3 cellular contexts compared by ENCODE assay signal in the genomic region with DNA sequence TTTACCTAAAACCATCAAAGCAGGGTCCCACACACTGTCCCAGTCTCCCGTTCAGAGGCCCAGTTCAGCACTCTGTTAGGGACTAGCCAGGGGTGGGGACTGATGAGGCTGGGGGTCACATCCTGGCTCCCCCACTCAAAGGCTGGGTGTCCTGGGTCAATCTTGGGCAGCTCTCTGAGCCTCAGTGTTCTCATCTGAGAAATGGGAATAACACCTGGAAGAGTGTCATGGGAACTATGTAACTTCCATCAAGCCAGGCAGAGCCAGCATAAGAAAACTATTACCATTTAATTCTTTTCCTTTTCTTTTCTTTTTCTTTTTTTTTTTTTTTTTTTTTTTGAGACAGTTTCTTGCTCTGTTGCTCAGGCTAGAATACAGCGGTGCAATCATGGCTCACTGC.
TF ChIP-seq lines count a peak whose summit lies in the region.

No MANE protein-coding gene starts in this region.

TF ChIP-seq in SK-N-SH, 30 proteins besides CTCF, POLR2A, EP300 and RAD21:
- TF ChIP-seq, protein P1, sequence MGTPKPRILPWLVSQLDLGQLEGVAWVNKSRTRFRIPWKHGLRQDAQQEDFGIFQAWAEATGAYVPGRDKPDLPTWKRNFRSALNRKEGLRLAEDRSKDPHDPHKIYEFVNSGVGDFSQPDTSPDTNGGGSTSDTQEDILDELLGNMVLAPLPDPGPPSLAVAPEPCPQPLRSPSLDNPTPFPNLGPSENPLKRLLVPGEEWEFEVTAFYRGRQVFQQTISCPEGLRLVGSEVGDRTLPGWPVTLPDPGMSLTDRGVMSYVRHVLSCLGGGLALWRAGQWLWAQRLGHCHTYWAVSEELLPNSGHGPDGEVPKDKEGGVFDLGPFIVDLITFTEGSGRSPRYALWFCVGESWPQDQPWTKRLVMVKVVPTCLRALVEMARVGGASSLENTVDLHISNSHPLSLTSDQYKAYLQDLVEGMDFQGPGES (IDR thresholded peaks at IDR 0.05; ENCODE audit: low read depth, low read length): no peak

TF ChIP-seq in SK-N-SH treated with all-trans-retinoic acid at 6 μM for 48 hours, 23 proteins besides CTCF, POLR2A, EP300 and RAD21:
- TF ChIP-seq, protein P2, sequence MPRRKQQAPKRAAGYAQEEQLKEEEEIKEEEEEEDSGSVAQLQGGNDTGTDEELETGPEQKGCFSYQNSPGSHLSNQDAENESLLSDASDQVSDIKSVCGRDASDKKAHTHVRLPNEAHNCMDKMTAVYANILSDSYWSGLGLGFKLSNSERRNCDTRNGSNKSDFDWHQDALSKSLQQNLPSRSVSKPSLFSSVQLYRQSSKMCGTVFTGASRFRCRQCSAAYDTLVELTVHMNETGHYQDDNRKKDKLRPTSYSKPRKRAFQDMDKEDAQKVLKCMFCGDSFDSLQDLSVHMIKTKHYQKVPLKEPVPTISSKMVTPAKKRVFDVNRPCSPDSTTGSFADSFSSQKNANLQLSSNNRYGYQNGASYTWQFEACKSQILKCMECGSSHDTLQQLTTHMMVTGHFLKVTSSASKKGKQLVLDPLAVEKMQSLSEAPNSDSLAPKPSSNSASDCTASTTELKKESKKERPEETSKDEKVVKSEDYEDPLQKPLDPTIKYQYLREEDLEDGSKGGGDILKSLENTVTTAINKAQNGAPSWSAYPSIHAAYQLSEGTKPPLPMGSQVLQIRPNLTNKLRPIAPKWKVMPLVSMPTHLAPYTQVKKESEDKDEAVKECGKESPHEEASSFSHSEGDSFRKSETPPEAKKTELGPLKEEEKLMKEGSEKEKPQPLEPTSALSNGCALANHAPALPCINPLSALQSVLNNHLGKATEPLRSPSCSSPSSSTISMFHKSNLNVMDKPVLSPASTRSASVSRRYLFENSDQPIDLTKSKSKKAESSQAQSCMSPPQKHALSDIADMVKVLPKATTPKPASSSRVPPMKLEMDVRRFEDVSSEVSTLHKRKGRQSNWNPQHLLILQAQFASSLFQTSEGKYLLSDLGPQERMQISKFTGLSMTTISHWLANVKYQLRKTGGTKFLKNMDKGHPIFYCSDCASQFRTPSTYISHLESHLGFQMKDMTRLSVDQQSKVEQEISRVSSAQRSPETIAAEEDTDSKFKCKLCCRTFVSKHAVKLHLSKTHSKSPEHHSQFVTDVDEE (CRISPR knock-in tag; IDR thresholded peaks at IDR 0.05): no peak
- TF ChIP-seq ISL1 (CRISPR knock-in tag; IDR thresholded peaks at IDR 0.05) (no peak), ZC3H10 (CRISPR knock-in tag; IDR thresholded peaks at IDR 0.05) (no peak), ZNF70 (CRISPR knock-in tag; IDR thresholded peaks at IDR 0.05) (no peak), CSDC2 (CRISPR knock-in tag; IDR thresholded peaks at IDR 0.05) (no peak), ZNF8 (CRISPR knock-in tag; IDR thresholded peaks at IDR 0.05) (no peak), OSR1 (CRISPR knock-in tag; IDR thresholded peaks at IDR 0.05) (no peak), ZNF565 (CRISPR knock-in tag; conservative IDR thresholded peaks at IDR 0.05; ENCODE audit: low read depth) (no peak), PPARA (CRISPR knock-in tag; IDR thresholded peaks at IDR 0.05; ENCODE audit: borderline replicate concordance) (no peak), ZFP30 (CRISPR knock-in tag; IDR thresholded peaks at IDR 0.05) (no peak), ARNTL (CRISPR knock-in tag; IDR thresholded peaks at IDR 0.05; ENCODE audit: borderline replicate concordance, low read depth) (no peak), SNAI2 (CRISPR knock-in tag; IDR thresholded peaks at IDR 0.05) (no peak), BACH2 (CRISPR knock-in tag; IDR thresholded peaks at IDR 0.05; ENCODE audit: borderline replicate concordance) (no peak), TOX (CRISPR knock-in tag; IDR thresholded peaks at IDR 0.05; ENCODE audit: borderline replicate concordance) (no peak)
- TF ChIP-seq, protein P3, sequence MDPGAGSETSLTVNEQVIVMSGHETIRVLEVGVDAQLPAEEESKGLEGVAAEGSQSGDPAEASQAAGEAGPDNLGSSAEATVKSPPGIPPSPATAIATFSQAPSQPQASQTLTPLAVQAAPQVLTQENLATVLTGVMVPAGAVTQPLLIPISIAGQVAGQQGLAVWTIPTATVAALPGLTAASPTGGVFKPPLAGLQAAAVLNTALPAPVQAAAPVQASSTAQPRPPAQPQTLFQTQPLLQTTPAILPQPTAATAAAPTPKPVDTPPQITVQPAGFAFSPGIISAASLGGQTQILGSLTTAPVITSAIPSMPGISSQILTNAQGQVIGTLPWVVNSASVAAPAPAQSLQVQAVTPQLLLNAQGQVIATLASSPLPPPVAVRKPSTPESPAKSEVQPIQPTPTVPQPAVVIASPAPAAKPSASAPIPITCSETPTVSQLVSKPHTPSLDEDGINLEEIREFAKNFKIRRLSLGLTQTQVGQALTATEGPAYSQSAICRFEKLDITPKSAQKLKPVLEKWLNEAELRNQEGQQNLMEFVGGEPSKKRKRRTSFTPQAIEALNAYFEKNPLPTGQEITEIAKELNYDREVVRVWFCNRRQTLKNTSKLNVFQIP (CRISPR knock-in tag; IDR thresholded peaks at IDR 0.05; ENCODE audit: borderline replicate concordance, low read depth): no peak
- TF ChIP-seq, protein P4, sequence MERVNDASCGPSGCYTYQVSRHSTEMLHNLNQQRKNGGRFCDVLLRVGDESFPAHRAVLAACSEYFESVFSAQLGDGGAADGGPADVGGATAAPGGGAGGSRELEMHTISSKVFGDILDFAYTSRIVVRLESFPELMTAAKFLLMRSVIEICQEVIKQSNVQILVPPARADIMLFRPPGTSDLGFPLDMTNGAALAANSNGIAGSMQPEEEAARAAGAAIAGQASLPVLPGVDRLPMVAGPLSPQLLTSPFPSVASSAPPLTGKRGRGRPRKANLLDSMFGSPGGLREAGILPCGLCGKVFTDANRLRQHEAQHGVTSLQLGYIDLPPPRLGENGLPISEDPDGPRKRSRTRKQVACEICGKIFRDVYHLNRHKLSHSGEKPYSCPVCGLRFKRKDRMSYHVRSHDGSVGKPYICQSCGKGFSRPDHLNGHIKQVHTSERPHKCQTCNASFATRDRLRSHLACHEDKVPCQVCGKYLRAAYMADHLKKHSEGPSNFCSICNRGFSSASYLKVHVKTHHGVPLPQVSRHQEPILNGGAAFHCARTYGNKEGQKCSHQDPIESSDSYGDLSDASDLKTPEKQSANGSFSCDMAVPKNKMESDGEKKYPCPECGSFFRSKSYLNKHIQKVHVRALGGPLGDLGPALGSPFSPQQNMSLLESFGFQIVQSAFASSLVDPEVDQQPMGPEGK (CRISPR knock-in tag; IDR thresholded peaks at IDR 0.05; ENCODE audit: borderline replicate concordance): no peak

TF ChIP-seq in K562, 482 proteins besides CTCF, POLR2A, EP300 and RAD21:
- TF ChIP-seq POLR3G (IDR thresholded peaks at IDR 0.05; ENCODE audit: extremely low read depth, insufficient read length, insufficient replicate concordance): no peak
- no peak for TF ChIP-seq TAF1 (IDR thresholded peaks at IDR 0.05; ENCODE audit: control insufficient read depth, extremely low read depth, insufficient read depth, low read length, severe bottlenecking)
- peak; percentile 55 for TF ChIP-seq RBM25 (IDR thresholded peaks at IDR 0.05; ENCODE audit: low read depth, low read length, severe bottlenecking)
- no peak for TF ChIP-seq SIN3A (IDR thresholded peaks at IDR 0.05; ENCODE audit: borderline replicate concordance in 2 of 2, control insufficient read depth in 1 of 2, low read depth in 2 of 2, low read length in 2 of 2)
